In the genomic region with DNA sequence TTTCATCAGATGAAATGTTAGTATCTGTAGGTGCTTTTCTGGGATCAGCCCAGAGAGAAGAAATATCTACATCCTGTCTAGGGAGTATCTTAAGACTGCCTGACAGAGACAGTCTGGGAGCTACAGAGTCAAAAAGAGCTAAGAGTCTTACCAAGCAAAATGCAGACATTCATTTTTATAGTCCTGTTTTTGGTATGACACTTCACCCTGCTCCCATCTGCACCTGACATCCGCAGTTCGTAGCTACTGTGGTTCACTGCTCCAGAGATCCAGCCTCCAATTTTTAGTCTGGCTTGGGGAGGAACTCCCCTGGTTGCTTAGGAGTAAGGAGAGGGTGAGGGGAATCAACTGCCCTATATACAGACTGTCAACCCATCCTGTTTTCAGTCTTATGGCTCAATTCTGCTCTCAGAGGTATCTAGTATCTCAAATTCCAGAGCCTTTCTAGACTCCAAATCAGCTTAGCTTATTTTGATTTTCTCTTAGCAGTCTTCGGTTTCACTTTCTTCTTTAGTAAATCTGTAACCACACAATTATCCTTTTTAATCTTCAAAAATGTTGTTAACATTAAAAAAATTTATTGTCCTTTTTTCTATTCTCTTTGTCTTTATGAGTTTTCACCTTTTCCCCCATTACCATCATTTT, we compare ENCODE assay signal across 12 cellular contexts.
A peak's percentile ranks its signal among the peaks of the same experiment; 100 is the strongest.
DNase-seq lines count a peak whose midpoint lies in the region; ATAC-seq lines count a peak whose summit lies in the region.
"Had no signal": no experiment of that assay in that cellular context is flagged by ENCODE, and none has a peak within 500 bp of the region (broad histone marks: within the 10 kb centered on the region; RNA-seq: fewer than 3 reads in every experiment).

No MANE protein-coding gene starts in this region.

- no peak overlapping the region for H3K27ac Mint-ChIP-seq in activated CD8-positive, alpha-beta T cell treated with anti-CD3 and anti-CD28 coated beads, Interleukin-2, amount 10 ng/mL, durations not matched to agents 7 days and 5 days

- no peaks in the 10 kb centered on the region for H3K4me1 Mint-ChIP-seq in activated CD8-positive, alpha-beta T cell treated with anti-CD3 and anti-CD28 coated beads, Interleukin-2, amount 10 ng/mL, durations not matched to agents 7 days and 5 days (ENCODE audit: low read depth)

- no peaks in the 10 kb centered on the region for H3K36me3 Mint-ChIP-seq in activated CD8-positive, alpha-beta T cell treated with anti-CD3 and anti-CD28 coated beads, Interleukin-2, amount 10 ng/mL, durations not matched to agents 7 days and 5 days (ENCODE audit: low read depth)

- peak; percentile 34 for DNase-seq in iris pigment epithelial cell (ENCODE audit: low read depth)
- no peak for DNase-seq in activated CD8-positive, alpha-beta T cell treated with anti-CD3 and anti-CD28 coated beads, Interleukin-2, amount 10 ng/mL, durations not matched to agents 7 days and 5 days
- no peak for DNase-seq in NCI-H187 treated with DMSO at 0.1 percent for 48 hours (lab: John Stamatoyannopoulos, UW)
- DNase-seq in activated naive CD4-positive, alpha-beta T cell (lab: John Stamatoyannopoulos, UW) = no peak
- DNase-seq: activated gamma-delta T cell, DMS53, left ventricle myocardium superior, NCI-H187, T-helper 9 cell had no signal

- no peak overlapping the region for H3K4me3 Mint-ChIP-seq in activated CD8-positive, alpha-beta T cell treated with anti-CD3 and anti-CD28 coated beads, Interleukin-2, amount 10 ng/mL, durations not matched to agents 7 days and 5 days

- peaks cover 11% of the 10 kb centered on the region for H3K27me3 Mint-ChIP-seq in activated CD8-positive, alpha-beta T cell treated with anti-CD3 and anti-CD28 coated beads, Interleukin-2, amount 10 ng/mL, durations not matched to agents 7 days and 5 days (ENCODE audit: low read depth)

- CTCF ChIA-PET in activated CD8-positive, alpha-beta T cell treated with anti-CD3 and anti-CD28 coated beads, Interleukin-2, amount 10 ng/mL, durations not matched to agents 7 days and 5 days (lab: Charles Lee) = interaction anchor here (1.9 to 2.2 kb wide), 2 partner anchors 16 to 93 kb away, joined by 5 read pairs; no protein-coding TSS in a partner anchor

- H3K9me3 Mint-ChIP-seq in activated CD8-positive, alpha-beta T cell treated with anti-CD3 and anti-CD28 coated beads, Interleukin-2, amount 10 ng/mL, durations not matched to agents 7 days and 5 days (ENCODE audit: insufficient read depth) = no peaks in the 10 kb centered on the region

- ATAC-seq in GM18867 (IDR thresholded peaks at IDR 0.05; ENCODE audit: unreplicated experiment) = peak; percentile 59
- peak; percentile 48 for ATAC-seq in GM21423 (IDR thresholded peaks at IDR 0.05; ENCODE audit: unreplicated experiment)
- ATAC-seq in HG03196 (IDR thresholded peaks at IDR 0.05; ENCODE audit: unreplicated experiment) = peak; percentile 47
- ATAC-seq in activated CD8-positive, alpha-beta T cell treated with anti-CD3 and anti-CD28 coated beads, Interleukin-2, amount 10 ng/mL, durations not matched to agents 7 days and 5 days = no peak
- ATAC-seq: left ventricle myocardium superior had no signal

- POLR2A ChIA-PET in activated CD8-positive, alpha-beta T cell treated with anti-CD3 and anti-CD28 coated beads, Interleukin-2, amount 10 ng/mL, durations not matched to agents 7 days and 5 days (lab: Charles Lee) = no interaction called here
